8 cellular contexts compared by ENCODE assay signal in the genomic region with DNA sequence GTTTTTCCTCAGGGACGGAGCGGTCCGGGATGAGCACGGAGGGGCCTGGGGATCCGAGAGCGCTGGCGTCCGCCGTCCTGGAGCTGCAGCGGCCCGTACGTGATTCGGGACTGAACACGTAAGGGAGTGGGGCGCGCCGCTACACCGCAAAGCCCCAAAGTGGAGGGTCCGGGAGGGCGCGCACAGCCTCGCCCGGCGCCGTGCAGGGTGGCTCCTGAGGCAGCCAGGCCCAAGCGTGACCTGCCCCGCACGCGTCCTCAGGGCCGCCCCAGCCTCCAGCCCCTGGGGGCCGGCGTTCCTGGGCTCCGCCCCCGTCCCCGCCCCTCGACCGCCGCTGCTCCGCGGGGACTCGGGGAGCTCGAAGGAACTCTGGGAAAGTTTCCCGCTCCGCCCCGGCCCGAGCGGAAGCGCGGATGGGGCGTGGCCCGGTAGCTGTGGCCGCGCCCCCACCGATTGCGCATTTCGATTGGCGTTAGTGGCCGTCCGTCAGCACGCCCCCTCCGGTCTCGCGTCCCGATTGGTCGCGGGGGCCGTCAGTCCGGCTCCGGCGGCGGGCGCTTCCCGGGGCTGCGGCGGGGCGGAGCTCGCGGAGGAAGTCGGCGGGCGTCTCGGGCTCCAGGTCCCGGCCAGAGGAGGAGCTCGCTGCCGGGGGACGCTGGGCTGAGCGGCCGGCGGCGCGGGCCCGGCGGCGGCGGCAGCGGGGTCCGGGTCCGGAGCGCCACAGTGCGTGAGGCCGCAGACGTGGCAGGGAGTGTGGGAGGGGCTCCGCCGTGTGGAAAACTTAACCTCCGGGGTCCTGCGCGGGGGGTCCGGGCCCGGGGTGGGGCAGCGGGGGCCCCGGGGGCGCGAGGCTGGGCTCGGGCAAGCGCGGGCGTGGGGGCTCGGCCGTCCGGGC. TPM values are rescaled to one million over a fixed set of nuclear protein-coding genes. Genes with fewer than 3 reads are reported as not detected.
A peak's percentile ranks its signal among the peaks of the same experiment; 100 is the strongest.
DNase-seq lines count a peak whose midpoint lies in the region; ATAC-seq and TF ChIP-seq lines count a peak whose summit lies in the region.

A gene (minus strand): TSS at position 270 of the 895 bp plus-strand sequence. CDS start 539 bp downstream, outside the sequence.
A gene (plus strand): TSS at position 620 of the 895 bp plus-strand sequence. CDS start 103 bp downstream, at position 723.

- no peak for TF ChIP-seq CTCF in natural killer cell (IDR thresholded peaks at IDR 0.05)

- peak within 1 kb of the TSS; percentile 79 for H3K27ac Mint-ChIP-seq in activated T-helper 2 cell treated with anti-CD3 and anti-CD28 coated beads, Interferon-gamma antibody, Interleukin-2, Interleukin-4, amounts not matched to agents 10 μg/mL and 5 μg/mL and 100 μg/mL, durations not matched to agents 14 hours and 24 hours and 36 hours
- peak within 1 kb of the TSS; percentile 74 to 92 for H3K27ac Mint-ChIP-seq in natural killer cell

- intact Hi-C loops in activated T-helper 2 cell treated with anti-CD3 and anti-CD28 coated beads, Interferon-gamma antibody, Interleukin-2, Interleukin-4, amounts not matched to agents 10 μg/mL and 5 μg/mL and 100 μg/mL, durations not matched to agents 14 hours and 24 hours and 36 hours (cut with micrococcal nuclease): loop anchor here (5.0 kb wide), 5 partner anchors 78 to 448 kb away; a partner anchor contains a TSS
- intact Hi-C loops in natural killer cell (cut with micrococcal nuclease): loop anchor here (2.0 kb wide), 1 partner anchor 77 kb away; a partner anchor contains a TSS

- H3K9me3 Mint-ChIP-seq in activated T-helper 2 cell treated with anti-CD3 and anti-CD28 coated beads, Interferon-gamma antibody, Interleukin-2, Interleukin-4, amounts not matched to agents 10 μg/mL and 5 μg/mL and 100 μg/mL, durations not matched to agents 14 hours and 24 hours and 36 hours: no peaks in the 10 kb centered on the region
- H3K9me3 Mint-ChIP-seq in natural killer cell: no peaks in the 10 kb centered on the region

- ATAC-seq in natural killer cell: peak; percentile 89 to 95 (median 89)

- peak; percentile 98 for DNase-seq in EH (ENCODE audit: low read depth)
- peak; percentile 97 for DNase-seq in GOT3 (lab: John Stamatoyannopoulos, UW)
- peak; percentile 98 for DNase-seq in LHCN-M2 (ENCODE audit: low read depth)
- peak; percentile 99 for DNase-seq in RPMI7951 (ENCODE audit: low read depth)
- DNase-seq in activated T-helper 2 cell treated with anti-CD3 and anti-CD28 coated beads, Interferon-gamma antibody, Interleukin-2, Interleukin-4, amounts not matched to agents 10 μg/mL and 5 μg/mL and 100 μg/mL, durations not matched to agents 14 hours and 24 hours and 36 hours (ENCODE audit: low spot score): peak; percentile 98
- DNase-seq in fibroblast of peridontal ligament (ENCODE audit: extremely low read depth): peak; percentile 98
- peak; percentile 99 for DNase-seq in natural killer cell
- peak; percentile 92 to 98 (median 95) for DNase-seq in stimulated activated naive CD4-positive, alpha-beta T cell (lab: John Stamatoyannopoulos, UW)

- peak within 1 kb of the TSS; percentile 94 for H3K4me3 Mint-ChIP-seq in activated T-helper 2 cell treated with anti-CD3 and anti-CD28 coated beads, Interferon-gamma antibody, Interleukin-2, Interleukin-4, amounts not matched to agents 10 μg/mL and 5 μg/mL and 100 μg/mL, durations not matched to agents 14 hours and 24 hours and 36 hours (ENCODE audit: low read depth)
- peak within 1 kb of the TSS; percentile 93 for H3K4me3 Mint-ChIP-seq in natural killer cell

- H3K27me3 Mint-ChIP-seq in activated T-helper 2 cell treated with anti-CD3 and anti-CD28 coated beads, Interferon-gamma antibody, Interleukin-2, Interleukin-4, amounts not matched to agents 10 μg/mL and 5 μg/mL and 100 μg/mL, durations not matched to agents 14 hours and 24 hours and 36 hours (ENCODE audit: low read depth): no peaks in the 10 kb centered on the region
- no peaks in the 10 kb centered on the region for H3K27me3 Mint-ChIP-seq in natural killer cell (ENCODE audit: low read depth in 2 of 2)

- peaks cover 41% of the 10 kb centered on the region for H3K4me1 Mint-ChIP-seq in activated T-helper 2 cell treated with anti-CD3 and anti-CD28 coated beads, Interferon-gamma antibody, Interleukin-2, Interleukin-4, amounts not matched to agents 10 μg/mL and 5 μg/mL and 100 μg/mL, durations not matched to agents 14 hours and 24 hours and 36 hours (ENCODE audit: low read depth)
- peaks cover 29 to 42% of the 10 kb centered on the region in 2 donors for H3K4me1 Mint-ChIP-seq in natural killer cell

- H3K36me3 Mint-ChIP-seq in activated T-helper 2 cell treated with anti-CD3 and anti-CD28 coated beads, Interferon-gamma antibody, Interleukin-2, Interleukin-4, amounts not matched to agents 10 μg/mL and 5 μg/mL and 100 μg/mL, durations not matched to agents 14 hours and 24 hours and 36 hours (ENCODE audit: low read depth): peaks cover 61% of the 10 kb centered on the region
- H3K36me3 Mint-ChIP-seq in natural killer cell: peaks cover 1% of the 10 kb centered on the region

RNA-seq across cellular contexts. Expression of the first gene that starts in this region (rescaled TPM):
- total RNA-seq in LHCN-M2 (2014; rRNA removed) (9.9 and 10.6 TPM in 2 replicates), natural killer cell (1 to 10 TPM; 2.6 to 3.1 (median 3.0) TPM)
- polyA plus RNA-seq in LHCN-M2 (2012): 5.2 TPM
- total RNA-seq in RPMI7951 (2014; rRNA removed; shearing (Covaris generic)): 3.5 and 5.8 TPM in 2 replicates
- 10.4 and 11.6 TPM in 2 replicates for total RNA-seq in activated T-helper 2 cell treated with anti-CD3 and anti-CD28 coated beads, Interferon-gamma antibody, Interleukin-2, Interleukin-4, amounts not matched to agents 10 μg/mL and 5 μg/mL and 100 μg/mL, durations not matched to agents 14 hours and 24 hours and 36 hours

RNA-seq across cellular contexts. Expression of the second gene that starts in this region (rescaled TPM):
- total RNA-seq in LHCN-M2 (2014; rRNA removed) (64.9 and 77.7 TPM in 2 replicates), natural killer cell (10 to 100 TPM; 49.3 to 64.9 (median 62.7) TPM)
- polyA plus RNA-seq in LHCN-M2 (2012): 31.4 TPM
- 73.9 and 92.2 TPM in 2 replicates for total RNA-seq in RPMI7951 (2014; rRNA removed; shearing (Covaris generic))
- 57.2 and 58.0 TPM in 2 replicates for total RNA-seq in activated T-helper 2 cell treated with anti-CD3 and anti-CD28 coated beads, Interferon-gamma antibody, Interleukin-2, Interleukin-4, amounts not matched to agents 10 μg/mL and 5 μg/mL and 100 μg/mL, durations not matched to agents 14 hours and 24 hours and 36 hours

Comparison
In these comparisons a context has a peak if more than half of its experiments do, and no peak if none do; other contexts are left out.
1. Peak in every context shown above with its lines: DNase-seq and ATAC-seq.